In the genomic region with DNA sequence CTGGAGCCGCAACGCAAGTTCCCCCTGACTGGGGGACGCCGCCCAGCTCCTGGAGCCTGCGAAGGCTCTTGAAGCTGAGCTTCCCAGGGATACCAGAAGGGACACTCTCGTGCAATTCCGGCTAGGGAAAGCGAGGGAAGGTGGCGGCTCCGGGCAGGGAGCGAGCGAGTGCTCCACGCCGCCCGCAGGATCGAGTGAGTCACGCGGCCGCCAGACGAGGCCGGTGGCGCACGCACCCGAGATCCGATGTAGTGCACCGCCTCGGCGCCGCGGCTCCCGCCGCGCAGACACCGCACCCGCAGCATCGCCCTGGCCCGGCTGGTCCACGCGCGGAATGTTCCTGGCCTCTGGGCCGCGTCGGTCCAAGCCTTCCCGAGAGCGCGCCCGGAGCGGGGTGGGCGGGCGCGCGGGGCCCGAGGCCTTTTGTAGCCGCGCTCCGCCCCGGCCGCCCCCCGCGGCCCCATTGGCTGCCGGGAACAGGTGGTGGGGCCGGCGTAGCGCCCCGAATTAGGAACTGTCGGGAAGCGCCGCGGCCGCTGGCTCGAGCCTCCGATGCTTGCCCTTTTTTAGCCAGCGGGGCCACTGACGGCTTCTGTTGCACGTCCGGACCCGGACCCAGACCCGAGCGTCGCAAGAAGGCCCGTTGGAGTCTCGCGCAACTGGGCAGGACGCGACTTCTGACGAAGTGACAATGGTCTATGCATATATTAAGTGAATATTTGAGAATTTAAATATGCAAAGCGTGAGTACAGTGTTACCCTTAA, we compare ENCODE assay signal across 8 cellular contexts. TPM values are rescaled to one million over a fixed set of nuclear protein-coding genes. Genes with fewer than 3 reads are reported as not detected.
DNase-seq lines count a peak whose midpoint lies in the region; ATAC-seq, FAIRE-seq and TF ChIP-seq lines count a peak whose summit lies in the region.

A gene with protein sequence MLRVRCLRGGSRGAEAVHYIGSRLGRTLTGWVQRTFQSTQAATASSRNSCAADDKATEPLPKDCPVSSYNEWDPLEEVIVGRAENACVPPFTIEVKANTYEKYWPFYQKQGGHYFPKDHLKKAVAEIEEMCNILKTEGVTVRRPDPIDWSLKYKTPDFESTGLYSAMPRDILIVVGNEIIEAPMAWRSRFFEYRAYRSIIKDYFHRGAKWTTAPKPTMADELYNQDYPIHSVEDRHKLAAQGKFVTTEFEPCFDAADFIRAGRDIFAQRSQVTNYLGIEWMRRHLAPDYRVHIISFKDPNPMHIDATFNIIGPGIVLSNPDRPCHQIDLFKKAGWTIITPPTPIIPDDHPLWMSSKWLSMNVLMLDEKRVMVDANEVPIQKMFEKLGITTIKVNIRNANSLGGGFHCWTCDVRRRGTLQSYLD (minus strand): TSS at position 396 of the 764 bp plus-strand sequence. CDS start 91 bp downstream, at position 305.

- H3K4me1 ChIP-seq in heart left ventricle: peaks cover 0 to 39% (median 19%) of the 10 kb centered on the region in 12 donors
- H3K4me1 ChIP-seq in pancreas: peaks cover 0 to 31% (median 0%) of the 10 kb centered on the region in 3 donors
- H3K4me1 ChIP-seq in aorta (ENCODE audit: control insufficient read depth in 1 of 2, insufficient read depth in 2 of 2, low read length in 2 of 2): no peaks in the 10 kb centered on the region

- peak within 1 kb of the TSS; percentile 42 to 74 (median 66) for H3K4me3 ChIP-seq in heart left ventricle
- H3K4me3 ChIP-seq in pancreas: peak within 1 kb of the TSS; percentile 74 to 93 (median 88)
- H3K4me3 ChIP-seq in aorta (ENCODE audit: low read length in 2 of 2): peak within 1 kb of the TSS; percentile 6 to 34

- H3K36me3 Mint-ChIP-seq in activated naive CD8-positive, alpha-beta T cell treated with anti-CD3 and anti-CD28 coated beads, Interleukin-2, amount 50 U/mL, for 24 hours (ENCODE audit: low read depth): no peaks in the 10 kb centered on the region

- CTCF ChIA-PET in RWPE1 (lab: Yijun Ruan, JAX): interaction anchor here (0.6 to 0.7 kb wide), 2 partner anchors 159 to 215 kb away, joined by 3 to 5 read pairs; no protein-coding TSS in a partner anchor

- H3K27me3 ChIP-seq in heart left ventricle (peaks cover 0 to 35% (median 0%) of the 10 kb centered on the region in 9 donors), pancreas (no peaks in the 10 kb centered on the region), aorta (ENCODE audit: control insufficient read depth in 1 of 2, insufficient read depth in 2 of 2, low read length in 1 of 2) (no peaks in the 10 kb centered on the region)

- TF ChIP-seq CTCF in RWPE1 (conservative IDR thresholded peaks at IDR 0.05; ENCODE audit: low read depth) (peak; percentile 78), heart left ventricle (IDR thresholded peaks at IDR 0.05) (peak in 11 of 12 donors; percentile 14 to 67 (median 40)), pancreas (IDR thresholded peaks at IDR 0.05) (peak in 1 of 4 donors; percentile 22)

- DNase-seq in DMS 273 (lab: John Stamatoyannopoulos, UW; ENCODE audit: unreplicated experiment) (peak; percentile 83), RWPE1 (ENCODE audit: low spot score) (peak; percentile 82), heart left ventricle (peak; percentile 83 to 92 (median 88)), pancreas (peak; percentile 78 to 92 (median 84)), aorta (peak; percentile 88 to 94)
- peak; percentile 59 for DNase-seq in activated naive CD8-positive, alpha-beta T cell treated with anti-CD3 and anti-CD28 coated beads, Interleukin-2, amount 50 U/mL, for 24 hours

- 1 to 7% (median 1%) methylated on average over 22 to 87 of the region's 87 CpGs for WGBS in heart left ventricle, 4 donors
- 0 to 1% methylated on average over 84 to 87 of the region's 87 CpGs for WGBS in pancreas, 2 donors
- 1% methylated on average over 58 to 87 of the region's 87 CpGs for WGBS in aorta, 2 donors

- POLR2A ChIA-PET in RWPE1 (lab: Yijun Ruan, JAX; ENCODE audit: low non-redundant PET): no interaction called here

- H3K27me3 Mint-ChIP-seq in activated naive CD8-positive, alpha-beta T cell treated with anti-CD3 and anti-CD28 coated beads, Interleukin-2, amount 50 U/mL, for 24 hours: peaks cover 34% of the 10 kb centered on the region

- H3K27ac Mint-ChIP-seq in activated naive CD8-positive, alpha-beta T cell treated with anti-CD3 and anti-CD28 coated beads, Interleukin-2, amount 50 U/mL, for 24 hours: no peak within 1 kb of the TSS

- no peak for FAIRE-seq in pancreas (lab: Jason Lieb, UNC)

- ATAC-seq in GM19395 (IDR thresholded peaks at IDR 0.05; ENCODE audit: unreplicated experiment): peak; percentile 83
- ATAC-seq in HG03460 (IDR thresholded peaks at IDR 0.05; ENCODE audit: unreplicated experiment): peak; percentile 88
- peak; percentile 74 for ATAC-seq in activated naive CD8-positive, alpha-beta T cell treated with anti-CD3 and anti-CD28 coated beads, Interleukin-2, amount 50 U/mL, for 24 hours
- ATAC-seq in heart left ventricle: peak; percentile 84 to 95 (median 92)
- ATAC-seq in pancreas: peak; percentile 82 to 85 (median 83)
- ATAC-seq in aorta (ENCODE audit: low FRiP score): peak; percentile 93

- peak in 1 of 2 donors; percentile 95 for TF ChIP-seq POLR2A in heart left ventricle (IDR thresholded peaks at IDR 0.05)

- H3K36me3 ChIP-seq in heart left ventricle (peaks cover 0 to 16% (median 0%) of the 10 kb centered on the region in 9 donors), pancreas (peaks cover 0 to 12% (median 12%) of the 10 kb centered on the region in 3 donors), aorta (ENCODE audit: control insufficient read depth in 1 of 2, insufficient read depth in 2 of 2, low read length in 1 of 2) (no peaks in the 10 kb centered on the region)

- H3K27ac ChIP-seq in RWPE1 (no peak within 1 kb of the TSS), heart left ventricle (peak within 1 kb of the TSS; percentile 70 to 91 (median 82)), pancreas (peak within 1 kb of the TSS; percentile 87 to 98 (median 94)), aorta (ENCODE audit: low read depth in 1 of 2, low read length in 2 of 2) (peak within 1 kb of the TSS in 1 of 2 donors; percentile 61)

- H3K4me1 Mint-ChIP-seq in activated naive CD8-positive, alpha-beta T cell treated with anti-CD3 and anti-CD28 coated beads, Interleukin-2, amount 50 U/mL, for 24 hours: peaks cover 17% of the 10 kb centered on the region

- no peaks in the 10 kb centered on the region for H3K9me3 Mint-ChIP-seq in activated naive CD8-positive, alpha-beta T cell treated with anti-CD3 and anti-CD28 coated beads, Interleukin-2, amount 50 U/mL, for 24 hours

- H3K9me3 ChIP-seq in heart left ventricle (no peaks in the 10 kb centered on the region), pancreas (no peaks in the 10 kb centered on the region), aorta (ENCODE audit: control insufficient read depth, low read length) (no peaks in the 10 kb centered on the region)

- H3K4me3 Mint-ChIP-seq in activated naive CD8-positive, alpha-beta T cell treated with anti-CD3 and anti-CD28 coated beads, Interleukin-2, amount 50 U/mL, for 24 hours: peak within 1 kb of the TSS; percentile 75

- intact Hi-C loops in heart left ventricle (cut with DNase I) (loop anchor here in 1 of 10 donors (5.0 kb wide), 1 partner anchor 46 kb away; no protein-coding TSS in a partner anchor), pancreas (cut with DNase I) (no loop called here), aorta (cut with DNase I) (loop anchor here in 1 of 2 donors (5.0 kb wide), 1 partner anchor 181 kb away; no protein-coding TSS in a partner anchor)

RNA-seq across cellular contexts. Expression of the gene that starts here (rescaled TPM):
- total RNA-seq in heart left ventricle (100 to 1,000 TPM in 1 of 9 donors, 10 to 100 TPM in 8; 12.9 to 121 (median 29.7) TPM), pancreas (1,000 to 10,000 TPM in 4 of 6 donors, 100 to 1,000 TPM in 2; 862 to 1,576 (median 1,249) TPM), aorta (10 to 100 TPM; 27.8 to 31.9 TPM)
- polyA plus RNA-seq in heart left ventricle (1 to 10 TPM; 8.3 to 9.1 TPM), pancreas (100 to 1,000 TPM; 343 to 367 TPM), aorta (10 to 100 TPM in 1 of 2 donors, 1 to 10 TPM in 1; 6.9 to 74.6 TPM)

Comparison
In these comparisons a context has a peak if more than half of its experiments do, and no peak if none do; other contexts are left out.
1. RNA of the gene that starts here (total RNA-seq): 862 to 1,576 TPM in pancreas; 27.8 to 31.9 TPM in aorta and 12.9 to 121 TPM in heart left ventricle; every median in the first group is over 4 times any median in the second.
2. RNA of the gene that starts here (polyA plus RNA-seq): 343 to 367 TPM in pancreas; 6.9 to 74.6 TPM in aorta and 8.3 to 9.1 TPM in heart left ventricle; every median in the first group is over 4 times any median in the second.
3. H3K4me3 ChIP-seq: peak in every context shown above with its lines; median percentile 88 in pancreas; 66 in heart left ventricle; 20 in aorta.
4. Peak in every context shown above with its lines, with median percentiles within 50 percentile points of each other: DNase-seq and ATAC-seq.